In genomic region chr3:136198462-136199078, GRCh38 we compare ENCODE assay signal across 8 cellular contexts. TPM values are rescaled to one million over a fixed set of nuclear protein-coding genes. Genes with fewer than 3 reads are reported as not detected.
DNase-seq lines count a peak whose midpoint lies in the region; ATAC-seq and TF ChIP-seq lines count a peak whose summit lies in the region.
"Not testable (repeated sequence)": the region's sequence is repeated elsewhere in the genome, so short reads cannot be mapped to it uniquely, and the experiment has no call there.

No MANE protein-coding gene starts in this region.

- H3K79me2 ChIP-seq in GM23338 (replicated peaks; ENCODE audit: insufficient read depth) = peaks cover 17% of the 10 kb centered on the region
- peaks cover 28% of the 10 kb centered on the region for H3K79me2 ChIP-seq in PC-9 (ENCODE audit: low read depth)

- WGBS in endodermal cell (ENCODE audit: insufficient coverage in 1 of 2, insufficient read length in 1 of 2), 2 experiments = 95 to 97% methylated on average over 7 to 10 of the region's 10 CpGs
- 59% methylated on average over 10 of the region's 10 CpGs for WGBS in liver
- WGBS in psoas muscle, 3 donors = 97% methylated on average over 10 of the region's 10 CpGs
- 97% methylated on average over 10 of the region's 10 CpGs for WGBS in tibial nerve, 2 donors

- H3K4me1 ChIP-seq in BLaER1 = peaks cover 17% of the 10 kb centered on the region
- peaks cover 13% of the 10 kb centered on the region for H3K4me1 ChIP-seq in GM23338 (ENCODE audit: insufficient read depth)
- peaks cover 17% of the 10 kb centered on the region for H3K4me1 ChIP-seq in PC-9 (replicated peaks; ENCODE audit: insufficient read depth)
- H3K4me1 ChIP-seq in endodermal cell (ENCODE audit: control insufficient read depth, insufficient read depth, low read length) = not testable (repeated sequence)
- peaks cover 4 to 13% (median 8%) of the 10 kb centered on the region in 4 donors for H3K4me1 ChIP-seq in liver (ENCODE audit: control insufficient read depth in 4 of 4, insufficient read depth in 4 of 4, low read length in 3 of 4)
- H3K4me1 ChIP-seq in psoas muscle = peaks cover 12% of the 10 kb centered on the region
- H3K4me1 ChIP-seq in tibial nerve = peaks cover 0 to 15% (median 13%) of the 10 kb centered on the region in 4 donors

- not testable (repeated sequence) for H2AFZ ChIP-seq in GM23338, PC-9

- H3F3A ChIP-seq in GM23338 (replicated peaks; ENCODE audit: low read depth) = peaks cover 16% of the 10 kb centered on the region; the same call in 1 of the 2 replicates
- peaks cover 16% of the 10 kb centered on the region for H3F3A ChIP-seq in PC-9 (ENCODE audit: insufficient read depth, low read depth)

- peaks cover 11% of the 10 kb centered on the region for H3K4me1 Mint-ChIP-seq in GM23338
- H3K4me1 Mint-ChIP-seq in activated T-cell treated with anti-CD3 and anti-CD28 coated beads, Interleukin-2, amount 50 U/mL, for 24 hours (ENCODE audit: low read depth) = peaks cover 19% of the 10 kb centered on the region
- peaks cover 10% of the 10 kb centered on the region for H3K4me1 Mint-ChIP-seq in endodermal cell

- H3K9me2 ChIP-seq in GM23338 (ENCODE audit: insufficient read depth); PC-9 (ENCODE audit: insufficient read depth): not testable (repeated sequence)

- TF ChIP-seq EP300 in tibial nerve (IDR thresholded peaks at IDR 0.05) = not testable (repeated sequence)

- CTCF ChIA-PET in PC-9 (lab: Charles Lee) = interaction anchor here (1.0 kb wide), 1 partner anchor 554 kb away, joined by 3 read pairs; the partner anchor contains the start of gene STAG1

- H3K36me3 ChIP-seq in BLaER1; GM23338 (ENCODE audit: insufficient read depth); PC-9 (ENCODE audit: low read depth); endodermal cell (ENCODE audit: control insufficient read depth, insufficient read depth, low read length); liver (ENCODE audit: control insufficient read depth in 4 of 4, insufficient read depth in 3 of 4, low read depth in 1 of 4, low read length in 3 of 4); psoas muscle (ENCODE audit: insufficient read depth in 1 of 2, low read depth in 1 of 2); tibial nerve: not testable (repeated sequence)

- H3K27me3 Mint-ChIP-seq in GM23338 (ENCODE audit: insufficient read depth, low read depth, poor library complexity) = peaks cover 16% of the 10 kb centered on the region
- H3K27me3 Mint-ChIP-seq in activated T-cell treated with anti-CD3 and anti-CD28 coated beads, Interleukin-2, amount 50 U/mL, for 24 hours; endodermal cell (ENCODE audit: insufficient read depth): not testable (repeated sequence)

- peaks cover 24% of the 10 kb centered on the region for H3K9me3 Mint-ChIP-seq in GM23338
- H3K9me3 Mint-ChIP-seq in activated T-cell treated with anti-CD3 and anti-CD28 coated beads, Interleukin-2, amount 50 U/mL, for 24 hours; endodermal cell: not testable (repeated sequence)

- DNase-seq in GM23338 (ENCODE audit: low spot score); PC-9; activated T-cell treated with anti-CD3 and anti-CD28 coated beads, Interleukin-2, amount 50 U/mL, for 24 hours; endodermal cell; psoas muscle; tibial nerve (ENCODE audit: low spot score in 2 of 2): not testable (repeated sequence)

- H3K27ac Mint-ChIP-seq in GM23338, endodermal cell: not testable (repeated sequence)
- peak overlapping the region; percentile 34 for H3K27ac Mint-ChIP-seq in activated T-cell treated with anti-CD3 and anti-CD28 coated beads, Interleukin-2, amount 50 U/mL, for 24 hours

- POLR2A ChIA-PET in PC-9 (lab: Charles Lee; ENCODE audit: unreplicated experiment) = not testable (repeated sequence)

- peak overlapping the region; percentile 99 for H3K27ac ChIP-seq in BLaER1
- not testable (repeated sequence) for H3K27ac ChIP-seq in GM23338 (ENCODE audit: low read depth); endodermal cell (ENCODE audit: low read depth, low read length); liver (ENCODE audit: low read depth in 1 of 2, low read length in 2 of 2)
- peak overlapping the region; percentile 95 for H3K27ac ChIP-seq in PC-9
- peak overlapping the region; percentile 100 for H3K27ac ChIP-seq in psoas muscle
- peak overlapping the region in 3 of 4 donors; percentile 97 to 100 (median 98) for H3K27ac ChIP-seq in tibial nerve

- ATAC-seq in GM23338, psoas muscle: not testable (repeated sequence)

- H3K4me3 ChIP-seq in BLaER1; liver (ENCODE audit: low read depth in 1 of 3, low read length in 3 of 3); psoas muscle; tibial nerve: not testable (repeated sequence)
- peak overlapping the region; percentile 95; the same call in 1 of the 2 replicates for H3K4me3 ChIP-seq in GM23338
- H3K4me3 ChIP-seq in PC-9 = peak overlapping the region; percentile 84; the same call in 1 of the 2 replicates
- peak overlapping the region; percentile 100 for H3K4me3 ChIP-seq in endodermal cell (ENCODE audit: low read length)

- intact Hi-C loops in PC-9 (cut with micrococcal nuclease; ENCODE audit: unreplicated experiment) = loop anchor here (5.0 to 10.0 kb wide), 4 partner anchors 46 to 426 kb away; no protein-coding TSS in a partner anchor
- intact Hi-C loops in psoas muscle (cut with DNase I) = loop anchor here (5.0 to 10.0 kb wide), 7 partner anchors 36 to 556 kb away; partner anchors contain the start of genes STAG1 (in 2 of the 2), PCCB (in 1 of the 2) and PPP2R3A (in 1 of the 2)

- peaks cover 17% of the 10 kb centered on the region for H3K9me3 ChIP-seq in BLaER1
- not testable (repeated sequence) for H3K9me3 ChIP-seq in PC-9 (ENCODE audit: insufficient read depth, low read depth); endodermal cell (ENCODE audit: control insufficient read depth, low read length); liver (ENCODE audit: control insufficient read depth in 4 of 4, low read length in 3 of 4); psoas muscle; tibial nerve

- not testable (repeated sequence) for BruUV-seq in PC-9 (replicated peaks; lab: Mats Ljungman, UMichigan)

- peak overlapping the region; percentile 64; the same call in 1 of the 2 replicates for H3K9ac ChIP-seq in BLaER1
- H3K9ac ChIP-seq in endodermal cell (ENCODE audit: extremely low read depth, low read length, poor library complexity, severe bottlenecking); liver (ENCODE audit: low read depth in 1 of 2, low read length in 2 of 2): not testable (repeated sequence)

- H4K20me1 ChIP-seq in BLaER1 = peaks cover 20% of the 10 kb centered on the region
- H4K20me1 ChIP-seq in GM23338 (replicated peaks; ENCODE audit: insufficient read depth) = peaks cover 14% of the 10 kb centered on the region
- peaks cover 17% of the 10 kb centered on the region for H4K20me1 ChIP-seq in PC-9 (ENCODE audit: insufficient read depth)

- H3K36me3 Mint-ChIP-seq in GM23338 (ENCODE audit: low read depth) = peaks cover 24% of the 10 kb centered on the region
- H3K36me3 Mint-ChIP-seq in activated T-cell treated with anti-CD3 and anti-CD28 coated beads, Interleukin-2, amount 50 U/mL, for 24 hours (ENCODE audit: low read depth) = peaks cover 27% of the 10 kb centered on the region
- H3K36me3 Mint-ChIP-seq in endodermal cell (ENCODE audit: low read depth) = not testable (repeated sequence)

- not testable (repeated sequence) for H3K27me3 ChIP-seq in BLaER1; GM23338 (ENCODE audit: insufficient read depth); PC-9 (ENCODE audit: insufficient read depth, low read depth); endodermal cell (ENCODE audit: control insufficient read depth, insufficient read depth, low read length, poor library complexity, severe bottlenecking); liver (ENCODE audit: control insufficient read depth in 4 of 4, insufficient read depth in 4 of 4, low read length in 3 of 4); psoas muscle (ENCODE audit: insufficient read depth in 3 of 3, low read length in 2 of 3); tibial nerve

- H3K4me2 ChIP-seq in BLaER1 (peak overlapping the region; percentile 89), PC-9 (peak overlapping the region; percentile 97)
- H3K4me2 ChIP-seq in GM23338 = not testable (repeated sequence)

- TF ChIP-seq CTCF in GM23338 (conservative IDR thresholded peaks at IDR 0.05; ENCODE audit: low read depth in 2 of 2); PC-9 (conservative IDR thresholded peaks at IDR 0.05); endodermal cell (conservative IDR thresholded peaks at IDR 0.05); liver (IDR thresholded peaks at IDR 0.05; ENCODE audit: low read depth, low read length, missing input control); psoas muscle (IDR thresholded peaks at IDR 0.05); tibial nerve (IDR thresholded peaks at IDR 0.05): not testable (repeated sequence)

- TF ChIP-seq RAD21 in liver (IDR thresholded peaks at IDR 0.05) = not testable (repeated sequence)

- 0 out of 3 replicates have a peak overlapping the region, but pooled peaks have one; percentile 99 for H3K4me3 Mint-ChIP-seq in GM23338
- H3K4me3 Mint-ChIP-seq in activated T-cell treated with anti-CD3 and anti-CD28 coated beads, Interleukin-2, amount 50 U/mL, for 24 hours; endodermal cell: not testable (repeated sequence)

- not testable (repeated sequence) for TF ChIP-seq POLR2A in tibial nerve (IDR thresholded peaks at IDR 0.05)

RNA-seq across cellular contexts. Expression of gene MSL2, which starts 2.4 kb away (rescaled TPM):
- total RNA-seq in GM23338 (2014; rRNA removed; shearing (Covaris generic)) = 39.1 and 50.6 TPM in 2 replicates
- polyA plus RNA-seq in GM23338 (2016; fragmentation: Nextera tagmentation; extraction: Ambion mirVana) (6.7 and 7.5 TPM in 2 replicates), liver (1 to 10 TPM; 2.7 to 4.4 TPM), psoas muscle (10 to 100 TPM in 1 of 3 donors, 1 to 10 TPM in 2; 6.7 to 14.3 (median 8.2) TPM)
- total RNA-seq in PC-9 (2021) (31.1 and 34.1 TPM in 2 replicates), endodermal cell (10 to 100 TPM; 35.1 to 45.7 TPM), liver (10 to 100 TPM; 13.8 to 18.7 TPM), psoas muscle (10 to 100 TPM; 21.8 to 28.6 (median 24.9) TPM), tibial nerve (10 to 100 TPM; 19.8 to 53.4 (median 44.5) TPM)
- polyA plus RNA-seq in endodermal cell (2013, experiment 1 of 2) = 37.2 TPM
- 34.9 TPM for polyA plus RNA-seq in endodermal cell (2013, experiment 2 of 2)

RNA-seq across cellular contexts. Expression of gene PCCB, which starts 51.6 kb away (rescaled TPM):
- total RNA-seq in GM23338 (2014; rRNA removed; shearing (Covaris generic)) = 69.5 and 76.8 TPM in 2 replicates
- polyA plus RNA-seq in GM23338 (2016; fragmentation: Nextera tagmentation; extraction: Ambion mirVana) (40.9 and 42.7 TPM in 2 replicates), liver (100 to 1,000 TPM in 1 of 2 donors, 10 to 100 TPM in 1; 72.8 to 120 TPM), psoas muscle (10 to 100 TPM; 20.0 to 25.7 (median 23.9) TPM)
- total RNA-seq in PC-9 (2021) (46.8 and 49.3 TPM in 2 replicates), endodermal cell (10 to 100 TPM; 54.9 to 65.1 TPM), liver (100 to 1,000 TPM in 1 of 2 donors, 10 to 100 TPM in 1; 82.7 to 107 TPM), psoas muscle (10 to 100 TPM; 36.4 to 60.4 (median 52.5) TPM), tibial nerve (10 to 100 TPM; 19.8 to 47.4 (median 27.8) TPM)
- 59.9 TPM for polyA plus RNA-seq in endodermal cell (2013, experiment 1 of 2)
- polyA plus RNA-seq in endodermal cell (2013, experiment 2 of 2) = 51.3 TPM
